In genomic region chr4:39529534-39529933, GRCh38 we compare ENCODE assay signal across 1 cellular context.
TF ChIP-seq lines count a peak whose summit lies in the region.

No MANE protein-coding gene starts in this region.

TF ChIP-seq in WTC11, 78 proteins besides CTCF, POLR2A, EP300 and RAD21 (continued from another document):
- TF ChIP-seq ERG (CRISPR knock-in tag; IDR thresholded peaks at IDR 0.05), result no peak
- no peak for TF ChIP-seq IRF1 (CRISPR knock-in tag; IDR thresholded peaks at IDR 0.05)
- no peak for TF ChIP-seq E2F5 (CRISPR knock-in tag; IDR thresholded peaks at IDR 0.05)
TF ChIP-seq in WTC11: peak in this region for 0.
